ENCODE assay signal across 15 cellular contexts in the genomic region with DNA sequence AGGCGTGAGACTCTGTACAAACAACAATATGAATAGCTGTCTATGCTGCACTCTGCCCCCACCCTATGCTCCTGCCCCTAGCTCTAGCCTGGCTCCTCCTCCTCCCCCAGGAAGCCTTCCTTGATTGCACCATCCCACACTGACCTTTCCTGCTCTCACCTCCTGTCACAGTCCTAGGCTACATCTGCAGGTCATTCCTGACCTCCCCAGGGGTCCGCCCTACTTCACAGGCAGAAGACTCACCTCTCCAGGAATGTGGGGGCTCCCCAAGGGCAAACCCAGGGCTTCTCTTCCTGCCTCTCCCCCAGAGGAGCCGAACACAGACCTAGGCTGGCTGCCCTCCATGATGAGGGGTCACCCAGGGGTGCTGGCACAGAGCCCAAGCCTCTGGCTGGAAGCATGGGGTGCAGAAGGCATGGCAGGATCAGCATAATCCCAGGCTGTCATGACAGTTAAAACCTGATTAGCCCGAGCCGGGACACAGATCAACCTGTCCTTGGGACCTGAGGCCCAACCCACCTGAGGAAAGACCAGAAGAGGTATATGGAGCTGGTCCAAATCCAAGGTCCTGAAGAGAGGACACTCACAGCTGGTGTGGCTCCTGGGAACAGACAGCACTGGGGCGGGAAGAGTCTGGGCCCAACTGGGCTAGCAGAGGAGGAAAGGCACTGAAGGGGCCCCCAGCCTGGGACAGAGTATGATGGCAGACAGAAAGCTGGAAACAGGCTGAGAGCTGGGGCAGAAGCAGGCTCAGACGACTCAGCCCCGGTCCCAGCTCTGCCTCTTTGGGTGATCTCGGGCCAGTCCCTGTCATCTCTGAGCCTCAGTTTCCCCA. TPM values are rescaled to one million over a fixed set of nuclear protein-coding genes. Genes with fewer than 3 reads are reported as not detected.
A peak's percentile ranks its signal among the peaks of the same experiment; 100 is the strongest.
DNase-seq lines count a peak whose midpoint lies in the region; ATAC-seq and TF ChIP-seq lines count a peak whose summit lies in the region.
"Had no signal": no experiment of that assay in that cellular context is flagged by ENCODE, and none has a peak within 500 bp of the region (broad histone marks: within the 10 kb centered on the region; RNA-seq: fewer than 3 reads in every experiment).

No MANE protein-coding gene starts in this region.

- H3K4me1 ChIP-seq in trophoblast cell (ENCODE audit: control insufficient read depth in 1 of 2, insufficient read depth in 2 of 2, low read length in 2 of 2) (peaks cover 24 to 37% of the 10 kb centered on the region in 2 experiments), foreskin keratinocyte (peaks cover 30% of the 10 kb centered on the region)

- H2BK120ac ChIP-seq in trophoblast cell (ENCODE audit: insufficient read depth, low read length, poor library complexity), result no peak overlapping the region

- no peaks in the 10 kb centered on the region for H3K27me3 Mint-ChIP-seq in T-helper 1 cell treated with Interleukin-12 subunit alpha and Interleukin-12 subunit beta and Interleukin-4 antibody, amounts not matched to agents 30 μg/mL and 1 μg/mL, for 36 hours (ENCODE audit: low read depth)
- no peaks in the 10 kb centered on the region for H3K27me3 Mint-ChIP-seq in activated naive CD8-positive, alpha-beta T cell treated with anti-CD3 and anti-CD28 coated beads, Interleukin-2, amount 10 ng/mL, durations not matched to agents 7 days and 5 days

- no peak overlapping the region for H4K12ac ChIP-seq in trophoblast cell (ENCODE audit: low read depth, low read length)

- TF ChIP-seq CTCF in foreskin keratinocyte (conservative IDR thresholded peaks at IDR 0.05), result no peak

- H2AK5ac ChIP-seq in trophoblast cell (ENCODE audit: low read length), result no peak overlapping the region

- H3K79me2 ChIP-seq in trophoblast cell (ENCODE audit: control insufficient read depth, insufficient read depth, low read length, poor library complexity), result peaks cover 26% of the 10 kb centered on the region

- H3K27ac ChIP-seq in trophoblast cell (ENCODE audit: low read depth, low read length), result no peak overlapping the region
- no peak overlapping the region for H3K27ac ChIP-seq in foreskin keratinocyte
- H3K27ac ChIP-seq: 22Rv1, SK-N-MC had no signal

- no peak overlapping the region for H2BK5ac ChIP-seq in trophoblast cell (ENCODE audit: low read depth, low read length, poor library complexity)

- H3K9ac ChIP-seq in trophoblast cell (ENCODE audit: low read length), result no peak overlapping the region

- H3K4me1 Mint-ChIP-seq in T-helper 1 cell treated with Interleukin-12 subunit alpha and Interleukin-12 subunit beta and Interleukin-4 antibody, amounts not matched to agents 30 μg/mL and 1 μg/mL, for 36 hours (ENCODE audit: low read depth), result peaks cover 48% of the 10 kb centered on the region
- peaks cover 51% of the 10 kb centered on the region for H3K4me1 Mint-ChIP-seq in activated naive CD8-positive, alpha-beta T cell treated with anti-CD3 and anti-CD28 coated beads, Interleukin-2, amount 10 ng/mL, durations not matched to agents 7 days and 5 days

- peaks cover 2% of the 10 kb centered on the region for H3K9me3 ChIP-seq in trophoblast cell (ENCODE audit: insufficient read depth, low read depth, low read length)
- H3K9me3 ChIP-seq: HAP-1 had no signal

- WGBS in trophoblast cell (ENCODE audit: extremely low coverage, insufficient coverage, insufficient read length), result no CpG with 5 or more reads among the region's 9 CpGs

- no peak overlapping the region for H3K4me2 ChIP-seq in trophoblast cell (ENCODE audit: low read length)

- H3K27ac Mint-ChIP-seq in T-helper 1 cell treated with Interleukin-12 subunit alpha and Interleukin-12 subunit beta and Interleukin-4 antibody, amounts not matched to agents 30 μg/mL and 1 μg/mL, for 36 hours, result peak overlapping the region; percentile 37
- H3K27ac Mint-ChIP-seq in activated naive CD8-positive, alpha-beta T cell treated with anti-CD3 and anti-CD28 coated beads, Interleukin-2, amount 10 ng/mL, durations not matched to agents 7 days and 5 days, result peak overlapping the region; percentile 77

- no peak overlapping the region for H2AFZ ChIP-seq in trophoblast cell (ENCODE audit: insufficient read depth, low read length, poor library complexity)

- no peak overlapping the region for H3K23ac ChIP-seq in trophoblast cell (ENCODE audit: low read length)

- no peak overlapping the region for H2BK12ac ChIP-seq in trophoblast cell (ENCODE audit: low read length)

- H3K18ac ChIP-seq in trophoblast cell (ENCODE audit: low read length), result no peak overlapping the region

- no peaks in the 10 kb centered on the region for H3K9me3 Mint-ChIP-seq in T-helper 1 cell treated with Interleukin-12 subunit alpha and Interleukin-12 subunit beta and Interleukin-4 antibody, amounts not matched to agents 30 μg/mL and 1 μg/mL, for 36 hours
- no peaks in the 10 kb centered on the region for H3K9me3 Mint-ChIP-seq in activated naive CD8-positive, alpha-beta T cell treated with anti-CD3 and anti-CD28 coated beads, Interleukin-2, amount 10 ng/mL, durations not matched to agents 7 days and 5 days
- H3K9me3 Mint-ChIP-seq: activated T-helper 2 cell treated with anti-CD3 and anti-CD28 coated beads, Interferon-gamma antibody, Interleukin-2, Interleukin-4, amounts not matched to agents 10 μg/mL and 5 μg/mL and 100 μg/mL, durations not matched to agents 14 hours and 24 hours and 36 hours had no signal

- no peak for DNase-seq in T-helper 1 cell
- DNase-seq in H7, result peak; percentile 40
- no peak for DNase-seq in activated naive CD8-positive, alpha-beta T cell treated with anti-CD3 and anti-CD28 coated beads, Interleukin-2, amount 10 ng/mL, durations not matched to agents 7 days and 5 days
- no peak for DNase-seq in trophoblast cell
- DNase-seq in foreskin keratinocyte, result no peak
- DNase-seq in HUDEP-2 (lab: John Stamatoyannopoulos, UW; ENCODE audit: unreplicated experiment in 76 of 76), result no peak
- DNase-seq: GDM1; stimulated activated CD4-positive, alpha-beta T cell treated with anti-CD3 and anti-CD28 coated beads, Interleukin-4, amount 100 ng/mL, for 4 hours; stimulated activated naive CD4-positive, alpha-beta T cell treated with Interleukin-2 at 50 U/mL for 16 hours had no signal

- peaks cover 13% of the 10 kb centered on the region for H3K79me1 ChIP-seq in trophoblast cell (ENCODE audit: low read length)

- ATAC-seq in activated naive CD8-positive, alpha-beta T cell treated with anti-CD3 and anti-CD28 coated beads, Interleukin-2, amount 10 ng/mL, durations not matched to agents 7 days and 5 days (ENCODE audit: low read depth), result no peak
- no peak for ATAC-seq in foreskin keratinocyte
- no peak for ATAC-seq in HG03457 (IDR thresholded peaks at IDR 0.05; ENCODE audit: unreplicated experiment)

- POLR2A ChIA-PET in activated naive CD8-positive, alpha-beta T cell treated with anti-CD3 and anti-CD28 coated beads, Interleukin-2, amount 10 ng/mL, durations not matched to agents 7 days and 5 days (lab: Charles Lee), result interaction anchor here (0.9 to 8.7 kb wide), 3 partner anchors 18 to 43 kb away, joined by 3 to 102 read pairs (median 6); no protein-coding TSS in a partner anchor

- H3K36me3 Mint-ChIP-seq in T-helper 1 cell treated with Interleukin-12 subunit alpha and Interleukin-12 subunit beta and Interleukin-4 antibody, amounts not matched to agents 30 μg/mL and 1 μg/mL, for 36 hours (ENCODE audit: low read depth), result peaks cover 8% of the 10 kb centered on the region
- peaks cover 10% of the 10 kb centered on the region for H3K36me3 Mint-ChIP-seq in activated naive CD8-positive, alpha-beta T cell treated with anti-CD3 and anti-CD28 coated beads, Interleukin-2, amount 10 ng/mL, durations not matched to agents 7 days and 5 days

- no peak overlapping the region for H3K4me3 Mint-ChIP-seq in T-helper 1 cell treated with Interleukin-12 subunit alpha and Interleukin-12 subunit beta and Interleukin-4 antibody, amounts not matched to agents 30 μg/mL and 1 μg/mL, for 36 hours
- H3K4me3 Mint-ChIP-seq in activated naive CD8-positive, alpha-beta T cell treated with anti-CD3 and anti-CD28 coated beads, Interleukin-2, amount 10 ng/mL, durations not matched to agents 7 days and 5 days, result no peak overlapping the region

- peaks cover 8% of the 10 kb centered on the region for H3K27me3 ChIP-seq in H7 (ENCODE audit: control insufficient read depth, insufficient read depth, low read length)
- H3K27me3 ChIP-seq in trophoblast cell (ENCODE audit: insufficient read depth, low read length), result no peaks in the 10 kb centered on the region
- H3K27me3 ChIP-seq in foreskin keratinocyte, result no peaks in the 10 kb centered on the region

- peak overlapping the region; percentile 22 for H3K4ac ChIP-seq in trophoblast cell (ENCODE audit: low read depth, low read length)

- no peak overlapping the region for H3K14ac ChIP-seq in trophoblast cell (ENCODE audit: low read length)

- H3K4me3 ChIP-seq in H7 (ENCODE audit: insufficient read depth, low read depth, low read length) (no peak overlapping the region), trophoblast cell (ENCODE audit: low read depth, low read length) (no peak overlapping the region)
- H3K4me3 ChIP-seq: HAP-1, SK-N-MC had no signal

- no peak overlapping the region for H4K91ac ChIP-seq in trophoblast cell (ENCODE audit: low read depth, low read length)

- H4K8ac ChIP-seq in trophoblast cell (ENCODE audit: low read depth, low read length), result no peak overlapping the region

- H3K36me3 ChIP-seq in H7 (replicated peaks; ENCODE audit: control insufficient read depth, insufficient read depth, low read length) (no peaks in the 10 kb centered on the region; the same call in 1 of the 2 replicates), trophoblast cell (ENCODE audit: control insufficient read depth in 1 of 2, insufficient read depth in 2 of 2, low read length in 2 of 2) (peaks cover 19 to 24% of the 10 kb centered on the region in 2 experiments)
- H3K36me3 ChIP-seq: HAP-1 had no signal

RNA-seq across cellular contexts. Expression of a gene that starts 5.9 kb away (rescaled TPM):
- total RNA-seq in H7 (2014; rRNA removed; shearing (Covaris generic)), result 26.8 and 36.0 TPM in 2 replicates
- total RNA-seq in activated naive CD8-positive, alpha-beta T cell treated with anti-CD3 and anti-CD28 coated beads, Interleukin-2, amount 10 ng/mL, durations not matched to agents 7 days and 5 days, result 10 to 100 TPM; 15.2 to 15.8 TPM
- 135 and 149 TPM in 2 replicates for polyA plus RNA-seq in trophoblast cell (2013)
- 19.8 and 45.0 TPM in 2 replicates for total RNA-seq in foreskin keratinocyte
- 14.5 and 32.3 TPM in 2 replicates for polyA plus RNA-seq in foreskin keratinocyte

RNA-seq across cellular contexts. Expression of a gene that starts 33.1 kb away (rescaled TPM):
- total RNA-seq in H7 (2014; rRNA removed; shearing (Covaris generic)), result 83.0 and 105 TPM in 2 replicates
- total RNA-seq in activated naive CD8-positive, alpha-beta T cell treated with anti-CD3 and anti-CD28 coated beads, Interleukin-2, amount 10 ng/mL, durations not matched to agents 7 days and 5 days, result 10 to 100 TPM; 55.3 to 63.2 TPM
- polyA plus RNA-seq in trophoblast cell (2013), result 34.6 and 35.4 TPM in 2 replicates
- total RNA-seq in foreskin keratinocyte, result 55.1 and 59.7 TPM in 2 replicates
- 73.0 and 77.4 TPM in 2 replicates for polyA plus RNA-seq in foreskin keratinocyte
